Comparison of ENCODE assay signal across 18 cellular contexts in genomic region chr13:40082644-40083043, GRCh38.
DNase-seq lines count a peak whose midpoint lies in the region; ATAC-seq and TF ChIP-seq lines count a peak whose summit lies in the region.
"Had no signal": no experiment of that assay in that cellular context is flagged by ENCODE, and none has a peak within 500 bp of the region (broad histone marks: within the 10 kb centered on the region; RNA-seq: fewer than 3 reads in every experiment).

No MANE protein-coding gene starts in this region.

- H3K27ac ChIP-seq in cardiac muscle cell, result no peak overlapping the region
- H3K27ac ChIP-seq in left ventricle myocardium inferior (replicated peaks), result no peak overlapping the region
- peak overlapping the region; percentile 6 for H3K27ac ChIP-seq in lower lobe of right lung
- no peak overlapping the region for H3K27ac ChIP-seq in upper lobe of right lung
- H3K27ac ChIP-seq: gastroesophageal sphincter, psoas muscle had no signal

- H3K27me3 ChIP-seq in cardiac muscle cell (no peaks in the 10 kb centered on the region), left ventricle myocardium inferior (ENCODE audit: low read depth) (no peaks in the 10 kb centered on the region), lower lobe of right lung (ENCODE audit: low read depth) (no peaks in the 10 kb centered on the region), upper lobe of right lung (no peaks in the 10 kb centered on the region)
- H3K27me3 ChIP-seq: BE2C, gastroesophageal sphincter had no signal

- intact Hi-C loops in left ventricle myocardium inferior (cut with micrococcal nuclease) (no loop called here), lower lobe of right lung (cut with DNase I) (no loop called here), upper lobe of right lung (cut with DNase I) (no loop called here)

- peak overlapping the region; percentile 31 for H3K27ac Mint-ChIP-seq in endothelial cell (ENCODE audit: unreplicated experiment)
- H3K27ac Mint-ChIP-seq: activated naive CD8-positive, alpha-beta T cell had no signal

- no peaks in the 10 kb centered on the region for H3K4me1 Mint-ChIP-seq in endothelial cell (ENCODE audit: unreplicated experiment)

- TF ChIP-seq CTCF in cardiac muscle cell (IDR thresholded peaks at IDR 0.05; ENCODE audit: low read depth, low read length) (peak; percentile 59), left ventricle myocardium inferior (IDR thresholded peaks at IDR 0.05; ENCODE audit: borderline replicate concordance) (no peak), endothelial cell (IDR thresholded peaks at IDR 0.05; ENCODE audit: unreplicated experiment) (no peak), lower lobe of right lung (IDR thresholded peaks at IDR 0.05) (no peak), upper lobe of right lung (IDR thresholded peaks at IDR 0.05) (no peak)

- DNase-seq in cardiac muscle cell (ENCODE audit: low read depth in 1 of 2, low spot score in 1 of 2) (peak in 1 of 2 donors; percentile 97), left ventricle myocardium inferior (no peak), endothelial cell (ENCODE audit: low spot score) (no peak), lower lobe of right lung (no peak), upper lobe of right lung (no peak), NOMO-1 (lab: John Stamatoyannopoulos, UW; ENCODE audit: unreplicated experiment in 2 of 2) (no peak)
- DNase-seq: BE2C, DMS79 treated with DMSO at 0.1 percent for 48 hours, erythroblast, kidney, mucosa of descending colon, NCI-H146, NCI-H2171 treated with DMSO at 0.1 percent for 48 hours, psoas muscle had no signal

- no peaks in the 10 kb centered on the region for H3K27me3 Mint-ChIP-seq in endothelial cell (ENCODE audit: unreplicated experiment)
- H3K27me3 Mint-ChIP-seq: activated naive CD8-positive, alpha-beta T cell had no signal

- ATAC-seq in lower lobe of right lung, result peak; percentile 57 to 59
- peak; percentile 45 for ATAC-seq in upper lobe of right lung
- ATAC-seq in GM19328 (IDR thresholded peaks at IDR 0.05; ENCODE audit: unreplicated experiment), result no peak
- ATAC-seq in GM19455 (IDR thresholded peaks at IDR 0.05; ENCODE audit: unreplicated experiment), result no peak
- ATAC-seq: gastroesophageal sphincter, psoas muscle had no signal

- H3K4me3 ChIP-seq in cardiac muscle cell, result no peak overlapping the region
- H3K4me3 ChIP-seq in left ventricle myocardium inferior, result no peak overlapping the region
- no peak overlapping the region for H3K4me3 ChIP-seq in lower lobe of right lung
- H3K4me3 ChIP-seq in upper lobe of right lung, result no peak overlapping the region
- H3K4me3 ChIP-seq: gastroesophageal sphincter, mucosa of descending colon, psoas muscle had no signal

- no peaks in the 10 kb centered on the region for H3K9me3 ChIP-seq in cardiac muscle cell (ENCODE audit: low read depth)
- H3K9me3 ChIP-seq in left ventricle myocardium inferior (replicated peaks), result peaks cover 7% of the 10 kb centered on the region
- no peaks in the 10 kb centered on the region for H3K9me3 ChIP-seq in lower lobe of right lung
- H3K9me3 ChIP-seq in upper lobe of right lung, result no peaks in the 10 kb centered on the region
- H3K9me3 ChIP-seq: BE2C, gastroesophageal sphincter, mucosa of descending colon, psoas muscle had no signal

- H3K4me3 Mint-ChIP-seq in endothelial cell (ENCODE audit: unreplicated experiment), result no peak overlapping the region
- H3K4me3 Mint-ChIP-seq: activated naive CD8-positive, alpha-beta T cell had no signal

- H3K4me1 ChIP-seq in cardiac muscle cell (ENCODE audit: low read depth) (peaks cover 3% of the 10 kb centered on the region), left ventricle myocardium inferior (no peaks in the 10 kb centered on the region), lower lobe of right lung (no peaks in the 10 kb centered on the region), upper lobe of right lung (no peaks in the 10 kb centered on the region)
- H3K4me1 ChIP-seq: BE2C, psoas muscle had no signal

- H3K36me3 Mint-ChIP-seq in endothelial cell (ENCODE audit: low read depth, unreplicated experiment), result no peaks in the 10 kb centered on the region
- H3K36me3 Mint-ChIP-seq: activated naive CD8-positive, alpha-beta T cell had no signal

- H3K36me3 ChIP-seq in cardiac muscle cell (no peaks in the 10 kb centered on the region), left ventricle myocardium inferior (no peaks in the 10 kb centered on the region), lower lobe of right lung (no peaks in the 10 kb centered on the region), upper lobe of right lung (no peaks in the 10 kb centered on the region)
- H3K36me3 ChIP-seq: BE2C, gastroesophageal sphincter had no signal

- H3K9me3 Mint-ChIP-seq in endothelial cell (ENCODE audit: unreplicated experiment), result no peaks in the 10 kb centered on the region

Comparison
In these comparisons a context has a peak if more than half of its experiments do, and no peak if none do; other contexts are left out.
1. ATAC-seq: peak in lower lobe of right lung (2 of 2) and upper lobe of right lung (single experiment); none in GM19328 (single experiment) and GM19455 (single experiment).